Comparison of ENCODE assay signal across 7 cellular contexts in genomic region chr20:17965042-17965697, GRCh38. TPM values are rescaled to one million over a fixed set of nuclear protein-coding genes. Genes with fewer than 3 reads are reported as not detected.
A peak's percentile ranks its signal among the peaks of the same experiment; 100 is the strongest.
DNase-seq lines count a peak whose midpoint lies in the region; ATAC-seq and TF ChIP-seq lines count a peak whose summit lies in the region.

No MANE protein-coding gene starts in this region.

- H3K79me1 ChIP-seq in H9 (ENCODE audit: insufficient read depth, low read depth, low read length, poor library complexity, severe bottlenecking) = no peaks in the 10 kb centered on the region

- no peak overlapping the region for H2BK15ac ChIP-seq in H9 (ENCODE audit: low read depth, low read length)

- no peak for DNase-seq in H9
- DNase-seq in T-helper 17 cell = no peak
- peak; percentile 43 for DNase-seq in fibroblast of villous mesenchyme (ENCODE audit: low read depth)
- DNase-seq in stimulated activated effector memory CD8-positive, alpha-beta T cell treated with anti-CD3 and anti-CD28 coated beads, Interleukin-12 subunit alpha, Interleukin-12 subunit beta, amount 100 ng/mL, for 72 hours (ENCODE audit: low spot score in 2 of 2) = no peak
- no peak for DNase-seq in superior temporal gyrus (ENCODE audit: extremely low spot score)

- no peak overlapping the region for H2BK5ac ChIP-seq in H9 (ENCODE audit: insufficient read length, low read length)

- no peak for ATAC-seq in T-helper 17 cell
- ATAC-seq in stimulated activated effector memory CD8-positive, alpha-beta T cell treated with anti-CD3 and anti-CD28 coated beads, Interleukin-12 subunit alpha, Interleukin-12 subunit beta, amount 100 ng/mL, for 72 hours = no peak
- ATAC-seq in activated CD4-positive, CD25-positive, alpha-beta regulatory T cell treated with anti-CD3 and anti-CD28 coated beads, Interleukin-2, amount 50 U/mL, for 24 hours = no peak
- no peak for ATAC-seq in HG03342 (IDR thresholded peaks at IDR 0.05; ENCODE audit: unreplicated experiment)

- H3K23ac ChIP-seq in H9 (ENCODE audit: insufficient read length, low read depth, low read length) = no peak overlapping the region

- no peak overlapping the region for H3K56ac ChIP-seq in H9 (ENCODE audit: insufficient read length, low read depth, low read length)

- H3K4me2 ChIP-seq in H9 (ENCODE audit: insufficient read depth, insufficient read length, low read length) = peak overlapping the region; percentile 96

- H2AFZ ChIP-seq in H9 (ENCODE audit: low read length) = no peak overlapping the region

- H3K4ac ChIP-seq in H9 (ENCODE audit: low read depth, low read length) = no peak overlapping the region

- no peak overlapping the region for H4K5ac ChIP-seq in H9 (ENCODE audit: insufficient read length, low read depth, low read length)

- peak overlapping the region in 2 of 3 experiments; percentile 87 to 97; a peak in 5 of 7 replicates for H3K27ac Mint-ChIP-seq in H9
- peak overlapping the region; percentile 97 for H3K27ac Mint-ChIP-seq in T-helper 17 cell
- peak overlapping the region; percentile 98 for H3K27ac Mint-ChIP-seq in stimulated activated effector memory CD8-positive, alpha-beta T cell treated with anti-CD3 and anti-CD28 coated beads, Interleukin-12 subunit alpha, Interleukin-12 subunit beta, amount 100 ng/mL, for 72 hours

- peak overlapping the region; percentile 97 for H3K4me3 ChIP-seq in fibroblast of villous mesenchyme (ENCODE audit: low read depth, low read length)

- H2BK120ac ChIP-seq in H9 (ENCODE audit: low read depth, low read length, poor library complexity, severe bottlenecking) = no peak overlapping the region

- H3K36me3 Mint-ChIP-seq in H9 (ENCODE audit: insufficient read depth in 1 of 3, low read depth in 3 of 3) = peaks cover 40 to 66% (median 63%) of the 10 kb centered on the region in 3 experiments
- peaks cover 2% of the 10 kb centered on the region for H3K36me3 Mint-ChIP-seq in T-helper 17 cell (ENCODE audit: low read depth)
- peaks cover 100% of the 10 kb centered on the region for H3K36me3 Mint-ChIP-seq in stimulated activated effector memory CD8-positive, alpha-beta T cell treated with anti-CD3 and anti-CD28 coated beads, Interleukin-12 subunit alpha, Interleukin-12 subunit beta, amount 100 ng/mL, for 72 hours

- H3T11ph ChIP-seq in H9 (ENCODE audit: low read length) = no peak overlapping the region

- WGBS in H9 (ENCODE audit: extremely low coverage, insufficient read length, low lambda C conversion rate) = no CpG with 5 or more reads among the region's 9 CpGs

- no peak overlapping the region for H3K27ac ChIP-seq in H9 (ENCODE audit: insufficient read length, low read depth, low read length)

- no peaks in the 10 kb centered on the region for H4K20me1 ChIP-seq in H9 (ENCODE audit: control insufficient read depth, insufficient read depth, insufficient read length)

- peaks cover 84% of the 10 kb centered on the region for H3K79me2 ChIP-seq in H9 (ENCODE audit: insufficient read depth, low read length)

- H3K9me3 Mint-ChIP-seq in H9 = peaks cover 0 to 5% of the 10 kb centered on the region in 2 experiments; a peak in 1 of 5 replicates
- no peaks in the 10 kb centered on the region for H3K9me3 Mint-ChIP-seq in stimulated activated effector memory CD8-positive, alpha-beta T cell treated with anti-CD3 and anti-CD28 coated beads, Interleukin-12 subunit alpha, Interleukin-12 subunit beta, amount 100 ng/mL, for 72 hours

- peaks cover 6% of the 10 kb centered on the region; the same call in 1 of the 2 replicates for H3K4me1 ChIP-seq in H9 (ENCODE audit: insufficient read depth, low read length)

- peaks cover 68 to 73% of the 10 kb centered on the region in 2 experiments for H3K4me1 Mint-ChIP-seq in H9
- peaks cover 60% of the 10 kb centered on the region for H3K4me1 Mint-ChIP-seq in T-helper 17 cell
- H3K4me1 Mint-ChIP-seq in stimulated activated effector memory CD8-positive, alpha-beta T cell treated with anti-CD3 and anti-CD28 coated beads, Interleukin-12 subunit alpha, Interleukin-12 subunit beta, amount 100 ng/mL, for 72 hours = peaks cover 49% of the 10 kb centered on the region

- H3K14ac ChIP-seq in H9 (ENCODE audit: insufficient read depth, low read length) = no peak overlapping the region

- no peaks in the 10 kb centered on the region for H3K27me3 ChIP-seq in H9 (ENCODE audit: insufficient read depth, low read length)

- no peak overlapping the region for H4K8ac ChIP-seq in H9 (replicated peaks; ENCODE audit: insufficient read length, low read depth, low read length)

- no peak overlapping the region for H2BK12ac ChIP-seq in H9 (ENCODE audit: insufficient read length, low read depth, low read length)

- H3K4me3 Mint-ChIP-seq in H9 = peak overlapping the region; percentile 83 to 84
- H3K4me3 Mint-ChIP-seq in T-helper 17 cell = peak overlapping the region; percentile 95
- peak overlapping the region; percentile 95 for H3K4me3 Mint-ChIP-seq in stimulated activated effector memory CD8-positive, alpha-beta T cell treated with anti-CD3 and anti-CD28 coated beads, Interleukin-12 subunit alpha, Interleukin-12 subunit beta, amount 100 ng/mL, for 72 hours

- H3K27me3 Mint-ChIP-seq in H9 (ENCODE audit: low read depth) (0 out of 2 replicates have a peak, but pooled peaks cover 1% of the 10 kb centered on the region), T-helper 17 cell (no peaks in the 10 kb centered on the region)

- no peak overlapping the region for H2BK20ac ChIP-seq in H9 (ENCODE audit: low read depth, low read length, poor library complexity, severe bottlenecking)

- peaks cover 22% of the 10 kb centered on the region for H3K23me2 ChIP-seq in H9 (ENCODE audit: insufficient read length, low read depth, low read length, poor library complexity, severe bottlenecking)

- no peak overlapping the region for H2AK5ac ChIP-seq in H9 (ENCODE audit: insufficient read length, low read length)

- TF ChIP-seq CTCF in H9 (conservative IDR thresholded peaks at IDR 0.05) = no peak
- no peak for TF ChIP-seq CTCF in fibroblast of villous mesenchyme (IDR thresholded peaks at IDR 0.05; ENCODE audit: insufficient read depth, low read depth, low read length)

- H4K91ac ChIP-seq in H9 (ENCODE audit: insufficient read length, low read depth, low read length) = no peak overlapping the region

- H3K9me3 ChIP-seq in H9 (ENCODE audit: control insufficient read depth, low read depth, low read length) (no peaks in the 10 kb centered on the region), T-helper 17 cell (ENCODE audit: control insufficient read depth, low read length, poor library complexity, severe bottlenecking) (no peaks in the 10 kb centered on the region)

- peak overlapping the region; percentile 97 for H3K9ac ChIP-seq in H9 (ENCODE audit: extremely low read depth, insufficient read length, low read length)

- H3K18ac ChIP-seq in H9 (ENCODE audit: insufficient read length, low read depth, low read length) = no peak overlapping the region

RNA-seq across cellular contexts. Expression of gene SNX5, which starts 3.4 kb away (rescaled TPM):
- total RNA-seq in H9 (2021) (179 and 194 TPM in 2 replicates), T-helper 17 cell (10 to 100 TPM; 63.8 to 71.5 TPM), fibroblast of villous mesenchyme (88.6 and 114 TPM in 2 replicates)

RNA-seq across cellular contexts. Expression of gene MGME1, which starts 3.6 kb away (rescaled TPM):
- 47.7 and 48.9 TPM in 2 replicates for total RNA-seq in H9 (2021)
- 10 to 100 TPM; 10.6 to 10.9 TPM for total RNA-seq in T-helper 17 cell
- total RNA-seq in fibroblast of villous mesenchyme = 9.5 and 10.6 TPM in 2 replicates
